In the genomic region with DNA sequence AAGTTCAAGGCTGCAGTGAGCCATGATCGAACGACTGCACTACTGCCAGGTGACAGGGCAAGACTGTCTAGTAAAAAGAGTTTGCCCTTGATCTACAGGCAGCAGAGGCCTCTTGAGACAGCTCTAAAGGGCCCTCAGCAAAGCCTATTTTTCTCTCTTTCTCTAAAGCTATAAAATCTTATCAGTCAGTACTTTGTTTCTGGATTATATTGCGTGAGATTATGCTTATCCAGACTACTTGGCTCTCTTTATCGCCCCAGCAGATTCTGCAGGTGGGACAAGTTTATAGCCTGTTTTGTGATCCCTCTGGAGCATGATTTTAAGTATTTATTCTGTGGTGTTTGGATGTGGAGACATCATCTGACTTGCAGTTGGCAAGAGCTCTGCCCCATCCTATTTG, we compare ENCODE assay signal across 1 cellular context.
TF ChIP-seq lines count a peak whose summit lies in the region.

No MANE protein-coding gene starts in this region.

TF ChIP-seq in HepG2, 621 proteins besides CTCF, POLR2A, EP300 and RAD21:
- TF ChIP-seq, protein P1, sequence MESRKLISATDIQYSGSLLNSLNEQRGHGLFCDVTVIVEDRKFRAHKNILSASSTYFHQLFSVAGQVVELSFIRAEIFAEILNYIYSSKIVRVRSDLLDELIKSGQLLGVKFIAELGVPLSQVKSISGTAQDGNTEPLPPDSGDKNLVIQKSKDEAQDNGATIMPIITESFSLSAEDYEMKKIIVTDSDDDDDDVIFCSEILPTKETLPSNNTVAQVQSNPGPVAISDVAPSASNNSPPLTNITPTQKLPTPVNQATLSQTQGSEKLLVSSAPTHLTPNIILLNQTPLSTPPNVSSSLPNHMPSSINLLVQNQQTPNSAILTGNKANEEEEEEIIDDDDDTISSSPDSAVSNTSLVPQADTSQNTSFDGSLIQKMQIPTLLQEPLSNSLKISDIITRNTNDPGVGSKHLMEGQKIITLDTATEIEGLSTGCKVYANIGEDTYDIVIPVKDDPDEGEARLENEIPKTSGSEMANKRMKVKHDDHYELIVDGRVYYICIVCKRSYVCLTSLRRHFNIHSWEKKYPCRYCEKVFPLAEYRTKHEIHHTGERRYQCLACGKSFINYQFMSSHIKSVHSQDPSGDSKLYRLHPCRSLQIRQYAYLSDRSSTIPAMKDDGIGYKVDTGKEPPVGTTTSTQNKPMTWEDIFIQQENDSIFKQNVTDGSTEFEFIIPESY (CRISPR knock-in tag; IDR thresholded peaks at IDR 0.05) = no peak
- TF ChIP-seq POLR2AphosphoS5 (IDR thresholded peaks at IDR 0.05; ENCODE audit: low read depth, low read length) = 0 out of 2 replicates have a peak, but pooled peaks have one; percentile 16
